19 cellular contexts compared by ENCODE assay signal in genomic region chr10:77289027-77289501, GRCh38.
DNase-seq lines count a peak whose midpoint lies in the region; ATAC-seq, FAIRE-seq and TF ChIP-seq lines count a peak whose summit lies in the region.
"Had no signal": no experiment of that assay in that cellular context is flagged by ENCODE, and none has a peak within 500 bp of the region (broad histone marks: within the 10 kb centered on the region; RNA-seq: fewer than 3 reads in every experiment).

No MANE protein-coding gene starts in this region.

- H3K79me2 ChIP-seq in neural progenitor cell (ENCODE audit: low read depth): no peaks in the 10 kb centered on the region

- no peak overlapping the region for H2BK5ac ChIP-seq in IMR-90 (ENCODE audit: low read depth, low read length, poor library complexity, severe bottlenecking)

- no peaks in the 10 kb centered on the region for H3K27me3 ChIP-seq in IMR-90 (ENCODE audit: control insufficient read depth, insufficient read depth, low read length)
- no peaks in the 10 kb centered on the region for H3K27me3 ChIP-seq in bronchial epithelial cell (ENCODE audit: control insufficient read depth, insufficient read depth, low read length)
- H3K27me3 ChIP-seq in neural progenitor cell: no peaks in the 10 kb centered on the region
- H3K27me3 ChIP-seq in heart left ventricle: peaks cover 0 to 36% (median 3%) of the 10 kb centered on the region in 9 donors
- H3K27me3 ChIP-seq: ascending aorta, upper lobe of left lung had no signal

- H3K79me1 ChIP-seq in IMR-90 (ENCODE audit: low read depth in 1 of 2, low read length in 2 of 2): peaks cover 0 to 3% of the 10 kb centered on the region in 2 experiments; a peak in 1 of 4 replicates

- no peaks in the 10 kb centered on the region for H3K9me3 Mint-ChIP-seq in neural progenitor cell
- H3K9me3 Mint-ChIP-seq: activated naive CD4-positive, alpha-beta T cell treated with anti-CD3 and anti-CD28 coated beads for 36 hours; naive B cell had no signal

- FAIRE-seq in bronchial epithelial cell (lab: Jason Lieb, UNC): peak; percentile 43
- FAIRE-seq: colon had no signal

- WGBS in IMR-90 (ENCODE audit: extremely low coverage in 2 of 2, insufficient read length in 1 of 2), 2 experiments: no CpG with 5 or more reads among the region's 3 CpGs
- WGBS in heart left ventricle, 4 donors: 57 to 81% (median 59%) methylated on average over 3 of the region's 3 CpGs

- no peak overlapping the region for H3K4me2 ChIP-seq in IMR-90 (ENCODE audit: low read depth, low read length)
- H3K4me2 ChIP-seq in neural progenitor cell: no peak overlapping the region

- no peaks in the 10 kb centered on the region for H4K20me1 ChIP-seq in IMR-90 (ENCODE audit: insufficient read depth, low read length)
- no peaks in the 10 kb centered on the region for H4K20me1 ChIP-seq in neural progenitor cell (ENCODE audit: low read depth)

- peak overlapping the region; percentile 14; the same call in 1 of the 2 replicates for H3K23ac ChIP-seq in IMR-90 (ENCODE audit: low read depth, low read length)

- POLR2A ChIA-PET in IMR-90 (lab: Charles Lee; ENCODE audit: unreplicated experiment): no interaction called here

- no peaks in the 10 kb centered on the region for H3K36me3 Mint-ChIP-seq in neural progenitor cell
- H3K36me3 Mint-ChIP-seq: CD4-positive, alpha-beta memory T cell; naive B cell had no signal

- H3K4me1 ChIP-seq in IMR-90 (ENCODE audit: control insufficient read depth, insufficient read depth, low read length): peaks cover 12% of the 10 kb centered on the region
- peaks cover 40% of the 10 kb centered on the region for H3K4me1 ChIP-seq in neural progenitor cell
- peaks cover 0 to 9% (median 2%) of the 10 kb centered on the region in 12 donors for H3K4me1 ChIP-seq in heart left ventricle
- H3K4me1 ChIP-seq: upper lobe of left lung had no signal

- H2BK20ac ChIP-seq in IMR-90 (ENCODE audit: low read depth, low read length): peak overlapping the region; percentile 73

- in situ Hi-C loops in IMR-90 (cut with MboI; ENCODE audit: low sequenced_read_pairs): no loop called here

- H3K27me3 Mint-ChIP-seq in neural progenitor cell (ENCODE audit: insufficient read depth, low read depth): no peaks in the 10 kb centered on the region

- peak overlapping the region; percentile 60; the same call in 1 of the 2 replicates for H4K91ac ChIP-seq in IMR-90 (ENCODE audit: insufficient read depth, low read depth, low read length)

- peak overlapping the region; percentile 43 for H3K14ac ChIP-seq in IMR-90 (replicated peaks; ENCODE audit: low read depth, low read length)

- CTCF ChIA-PET in IMR-90 (lab: Yijun Ruan, JAX): no interaction called here

- peaks cover 71% of the 10 kb centered on the region for H3K4me1 Mint-ChIP-seq in neural progenitor cell
- H3K4me1 Mint-ChIP-seq: CD4-positive, alpha-beta memory T cell; naive B cell had no signal

- peak overlapping the region; percentile 51 for H3K4ac ChIP-seq in IMR-90 (ENCODE audit: low read depth, low read length)

- H3K9me3 ChIP-seq in IMR-90 (ENCODE audit: control insufficient read depth, insufficient read depth, low read length) (no peaks in the 10 kb centered on the region), neural progenitor cell (ENCODE audit: low read depth) (no peaks in the 10 kb centered on the region), heart left ventricle (no peaks in the 10 kb centered on the region)
- H3K9me3 ChIP-seq: ascending aorta, upper lobe of left lung had no signal

- H3K4me3 ChIP-seq in IMR-90 (ENCODE audit: insufficient read depth, low read depth, low read length): no peak overlapping the region
- no peak overlapping the region for H3K4me3 ChIP-seq in bronchial epithelial cell (ENCODE audit: low read depth, low read length)
- H3K4me3 ChIP-seq in neural progenitor cell: no peak overlapping the region
- H3K4me3 ChIP-seq in heart left ventricle: no peak overlapping the region
- H3K4me3 ChIP-seq: ascending aorta, SK-N-MC, upper lobe of left lung had no signal

- H3K9ac ChIP-seq in IMR-90 (ENCODE audit: low read depth, low read length) (no peak overlapping the region), neural progenitor cell (no peak overlapping the region)

- peaks cover 7% of the 10 kb centered on the region; the same call in 1 of the 2 replicates for H3K9me1 ChIP-seq in IMR-90 (ENCODE audit: insufficient read depth, low read length)

- H2AK5ac ChIP-seq in IMR-90 (ENCODE audit: low read depth, low read length): peak overlapping the region; percentile 93

- H3K36me3 ChIP-seq in IMR-90 (ENCODE audit: control insufficient read depth, insufficient read depth, low read length) (no peaks in the 10 kb centered on the region), bronchial epithelial cell (ENCODE audit: control insufficient read depth, insufficient read depth, low read length) (no peaks in the 10 kb centered on the region), neural progenitor cell (no peaks in the 10 kb centered on the region), heart left ventricle (no peaks in the 10 kb centered on the region)
- H3K36me3 ChIP-seq: ascending aorta, upper lobe of left lung had no signal

- H2BK120ac ChIP-seq in IMR-90 (ENCODE audit: low read depth, low read length): peak overlapping the region; percentile 78

- H3K27ac ChIP-seq in C4-2B (peak overlapping the region; percentile 78), IMR-90 (ENCODE audit: insufficient read depth, low read length) (no peak overlapping the region), neural progenitor cell (no peak overlapping the region), heart left ventricle (peak overlapping the region in 1 of 12 donors; percentile 71)
- H3K27ac ChIP-seq: SK-N-MC, upper lobe of left lung had no signal

- dilution Hi-C loops in IMR-90 (cut with HindIII; ENCODE audit: low sequenced_read_pairs, unreplicated experiment): no loop called here

- intact Hi-C loops in IMR-90 (cut with micrococcal nuclease) (no loop called here), heart left ventricle (cut with DNase I) (no loop called here)

- no TSS peak for BruUV-seq in IMR-90 (replicated peaks; lab: Mats Ljungman, UMichigan)

- TF ChIP-seq RAD21 in IMR-90 (IDR thresholded peaks at IDR 0.05; ENCODE audit: low read length): no peak

- no peak overlapping the region; a peak in 1 of 4 replicates for H4K8ac ChIP-seq in IMR-90 (ENCODE audit: low read depth in 2 of 2, low read length in 2 of 2)

- no peak overlapping the region for H2AK9ac ChIP-seq in IMR-90 (replicated peaks; ENCODE audit: low read depth, low read length, poor library complexity)

- H2AFZ ChIP-seq in IMR-90 (replicated peaks; ENCODE audit: low read length, poor library complexity) (no peak overlapping the region), neural progenitor cell (replicated peaks) (no peak overlapping the region)

- no peak overlapping the region for H3K27ac Mint-ChIP-seq in neural progenitor cell
- H3K27ac Mint-ChIP-seq: activated naive CD4-positive, alpha-beta T cell treated with anti-CD3 and anti-CD28 coated beads for 36 hours; CD4-positive, alpha-beta memory T cell had no signal

- no peak overlapping the region for H4K5ac ChIP-seq in IMR-90 (ENCODE audit: low read depth, low read length)

- no peak for TF ChIP-seq POLR2A in IMR-90 (IDR thresholded peaks at IDR 0.05; ENCODE audit: low read depth, low read length)
- no peak for TF ChIP-seq POLR2A in heart left ventricle (IDR thresholded peaks at IDR 0.05)

- no peak for ATAC-seq in IMR-90 (ENCODE audit: low read depth)
- ATAC-seq in heart left ventricle: no peak
- ATAC-seq: left ventricle myocardium superior had no signal

- DNase-seq in IMR-90: no peak
- DNase-seq in bronchial epithelial cell (ENCODE audit: low read depth): no peak
- peak; percentile 13 for DNase-seq in neural progenitor cell (ENCODE audit: low spot score)
- no peak for DNase-seq in stimulated activated CD4-positive, alpha-beta T cell treated with anti-CD3 and anti-CD28 coated beads, Interleukin-12 subunit alpha, Interleukin-12 subunit beta, amount 100 ng/mL, for 4 hours
- DNase-seq in pons (ENCODE audit: low spot score): no peak
- DNase-seq in OCI-M2 (lab: John Stamatoyannopoulos, UW; ENCODE audit: unreplicated experiment): no peak
- DNase-seq in heart left ventricle: no peak
- DNase-seq: activated naive CD4-positive, alpha-beta T cell treated with anti-CD3 and anti-CD28 coated beads for 36 hours; CD4-positive, alpha-beta memory T cell; EL; left ventricle myocardium superior; naive B cell; NCI-H1417 treated with DMSO at 0.1 percent for 48 hours; NCI-H226; upper lobe of left lung had no signal

- TF ChIP-seq CTCF in C4-2B (conservative IDR thresholded peaks at IDR 0.05): no peak
- no peak for TF ChIP-seq CTCF in IMR-90 (conservative IDR thresholded peaks at IDR 0.05; ENCODE audit: low read depth, low read length)
- no peak for TF ChIP-seq CTCF in bronchial epithelial cell (IDR thresholded peaks at IDR 0.05; ENCODE audit: insufficient read depth, low read length, severe bottlenecking)
- TF ChIP-seq CTCF in neural progenitor cell (IDR thresholded peaks at IDR 0.05): no peak
- TF ChIP-seq CTCF in heart left ventricle (IDR thresholded peaks at IDR 0.05): no peak

- peak overlapping the region; percentile 6; the same call in 2 of the 3 replicates for H2BK15ac ChIP-seq in IMR-90 (ENCODE audit: low read depth, low read length)

- no peak overlapping the region for H3K18ac ChIP-seq in IMR-90 (ENCODE audit: low read depth, low read length)

- peaks cover 7% of the 10 kb centered on the region for H3F3A ChIP-seq in neural progenitor cell (ENCODE audit: low read depth)

- H3K56ac ChIP-seq in IMR-90 (ENCODE audit: extremely low read depth, insufficient read depth, low read length): no peak overlapping the region

- no peak overlapping the region for H3K4me3 Mint-ChIP-seq in neural progenitor cell
- H3K4me3 Mint-ChIP-seq: activated naive CD4-positive, alpha-beta T cell treated with anti-CD3 and anti-CD28 coated beads for 36 hours; CD4-positive, alpha-beta memory T cell; naive B cell had no signal

TF ChIP-seq in IMR-90, 13 proteins besides CTCF, POLR2A, EP300 and RAD21 (continues in another document):
- TF ChIP-seq MXI1 (IDR thresholded peaks at IDR 0.05; ENCODE audit: borderline replicate concordance, low read depth, low read length): no peak
- TF ChIP-seq SMC3 (IDR thresholded peaks at IDR 0.05; ENCODE audit: low read depth, low read length): no peak
- no peak for TF ChIP-seq BHLHE40 (IDR thresholded peaks at IDR 0.05; ENCODE audit: low read depth, low read length)
- TF ChIP-seq MAZ (IDR thresholded peaks at IDR 0.05; ENCODE audit: borderline replicate concordance, low read depth, low read length): no peak
- TF ChIP-seq RCOR1 (IDR thresholded peaks at IDR 0.05; ENCODE audit: insufficient replicate concordance, low read length): no peak
- TF ChIP-seq RFX5 (IDR thresholded peaks at IDR 0.05; ENCODE audit: low read depth, low read length): no peak
- TF ChIP-seq CEBPB (IDR thresholded peaks at IDR 0.05; ENCODE audit: low read depth, low read length): no peak
- TF ChIP-seq FOS (IDR thresholded peaks at IDR 0.05; ENCODE audit: low read depth, low read length): no peak
